In genomic region chr4:99679204-99679603, GRCh38 we compare ENCODE assay signal across 11 cellular contexts. TPM values are rescaled to one million over a fixed set of nuclear protein-coding genes. Genes with fewer than 3 reads are reported as not detected.
DNase-seq lines count a peak whose midpoint lies in the region; ATAC-seq and TF ChIP-seq lines count a peak whose summit lies in the region.
"Had no signal": no experiment of that assay in that cellular context is flagged by ENCODE, and none has a peak within 500 bp of the region (broad histone marks: within the 10 kb centered on the region; RNA-seq: fewer than 3 reads in every experiment).

No MANE protein-coding gene starts in this region.

- no peak for TF ChIP-seq POLR2A in ovary (IDR thresholded peaks at IDR 0.05)

- no peaks in the 10 kb centered on the region for H4K20me1 ChIP-seq in GM23338 (replicated peaks; ENCODE audit: insufficient read depth)
- no peaks in the 10 kb centered on the region for H4K20me1 ChIP-seq in PC-9 (ENCODE audit: insufficient read depth)

- H3K27me3 Mint-ChIP-seq in GM23338 (ENCODE audit: insufficient read depth, low read depth, poor library complexity) (no peaks in the 10 kb centered on the region), T-cell (peaks cover 11 to 18% of the 10 kb centered on the region in 2 donors)

- peak; percentile 15 for DNase-seq in GM23338 (ENCODE audit: low spot score)
- peak; percentile 21 for DNase-seq in NCI-H345 treated with DMSO at 0.1 percent for 48 hours (lab: John Stamatoyannopoulos, UW; ENCODE audit: unreplicated experiment)
- DNase-seq in fibroblast of gingiva (ENCODE audit: low read depth), result peak; percentile 43
- peak; percentile 45 to 73 (median 67) for DNase-seq in ovary
- DNase-seq in PC-9, result no peak
- no peak for DNase-seq in T-cell
- DNase-seq in NCI-H1694 (lab: John Stamatoyannopoulos, UW), result no peak
- DNase-seq: HFFc6 had no signal

- peak overlapping the region; percentile 68; the same call in 1 of the 2 replicates for H3K27ac Mint-ChIP-seq in GM23338
- no peak overlapping the region for H3K27ac Mint-ChIP-seq in T-cell
- H3K27ac Mint-ChIP-seq: HFFc6 had no signal

- H3K4me1 ChIP-seq in GM23338 (ENCODE audit: insufficient read depth) (peaks cover 7% of the 10 kb centered on the region; the same call in 1 of the 2 replicates), ovary (ENCODE audit: insufficient read depth) (peaks cover 5% of the 10 kb centered on the region), PC-9 (replicated peaks; ENCODE audit: insufficient read depth) (no peaks in the 10 kb centered on the region)

- BruUV-seq in PC-9 (replicated peaks; lab: Mats Ljungman, UMichigan), result no TSS peak

- TF ChIP-seq CTCF in GM23338 (conservative IDR thresholded peaks at IDR 0.05; ENCODE audit: low read depth in 2 of 2) (no peak), ovary (IDR thresholded peaks at IDR 0.05) (peak in 2 of 3 donors; percentile 14 to 42), PC-9 (conservative IDR thresholded peaks at IDR 0.05) (no peak)

- POLR2A ChIA-PET in PC-9 (lab: Charles Lee; ENCODE audit: unreplicated experiment) (no interaction called here), T-cell (lab: Charles Lee) (no interaction called here)

- no peaks in the 10 kb centered on the region for H3K79me2 ChIP-seq in GM23338 (replicated peaks; ENCODE audit: insufficient read depth)
- H3K79me2 ChIP-seq in PC-9 (ENCODE audit: low read depth), result no peaks in the 10 kb centered on the region

- H3F3A ChIP-seq in GM23338 (replicated peaks; ENCODE audit: low read depth) (no peaks in the 10 kb centered on the region), PC-9 (ENCODE audit: insufficient read depth, low read depth) (no peaks in the 10 kb centered on the region)

- H3K4me1 Mint-ChIP-seq in GM23338, result peaks cover 5% of the 10 kb centered on the region; the same call in 2 of the 3 replicates
- no peaks in the 10 kb centered on the region for H3K4me1 Mint-ChIP-seq in T-cell

- H2AFZ ChIP-seq in GM23338 (peak overlapping the region; percentile 52; the same call in 1 of the 2 replicates), PC-9 (no peak overlapping the region)

- H3K4me2 ChIP-seq in GM23338, result no peak overlapping the region
- H3K4me2 ChIP-seq in PC-9, result no peak overlapping the region

- 3 to 10% (median 4%) methylated on average over 4 of the region's 4 CpGs for WGBS in ovary, 3 donors

- H3K9me3 ChIP-seq in ovary (no peaks in the 10 kb centered on the region), PC-9 (ENCODE audit: insufficient read depth, low read depth) (no peaks in the 10 kb centered on the region)

- no peaks in the 10 kb centered on the region for H3K36me3 Mint-ChIP-seq in GM23338 (ENCODE audit: low read depth)
- no peaks in the 10 kb centered on the region for H3K36me3 Mint-ChIP-seq in T-cell

- ATAC-seq in GM23338, result peak; percentile 48
- ATAC-seq in T-cell (replicated peaks in 1 of 4), result no peak
- no peak for ATAC-seq in GM18502 (IDR thresholded peaks at IDR 0.05; ENCODE audit: poor library complexity, unreplicated experiment)

- CTCF ChIA-PET in PC-9 (lab: Charles Lee) (interaction anchor here (0.5 kb wide), 1 partner anchor 132 kb away, joined by 9 read pairs; no protein-coding TSS in a partner anchor), T-cell (lab: Charles Lee) (no interaction called here)

- no peak overlapping the region for H3K4me3 Mint-ChIP-seq in GM23338
- no peak overlapping the region for H3K4me3 Mint-ChIP-seq in T-cell
- H3K4me3 Mint-ChIP-seq: HFFc6 had no signal

- no peak overlapping the region for H3K27ac ChIP-seq in GM23338 (ENCODE audit: low read depth)
- H3K27ac ChIP-seq in ovary, result peak overlapping the region in 1 of 2 donors; percentile 67
- H3K27ac ChIP-seq in PC-9, result no peak overlapping the region
- H3K27ac ChIP-seq: skin epidermis had no signal

- H3K4me3 ChIP-seq in GM23338, result no peak overlapping the region
- H3K4me3 ChIP-seq in ovary, result no peak overlapping the region
- no peak overlapping the region for H3K4me3 ChIP-seq in PC-9
- H3K4me3 ChIP-seq: skin epidermis had no signal

- H3K36me3 ChIP-seq in GM23338 (ENCODE audit: insufficient read depth) (no peaks in the 10 kb centered on the region), ovary (no peaks in the 10 kb centered on the region), PC-9 (ENCODE audit: low read depth) (no peaks in the 10 kb centered on the region)

- H3K9me2 ChIP-seq in GM23338 (ENCODE audit: insufficient read depth), result 0 out of 2 replicates have a peak, but pooled peaks cover 4% of the 10 kb centered on the region
- no peaks in the 10 kb centered on the region for H3K9me2 ChIP-seq in PC-9 (ENCODE audit: insufficient read depth)

- no peaks in the 10 kb centered on the region for H3K27me3 ChIP-seq in GM23338 (ENCODE audit: insufficient read depth)
- H3K27me3 ChIP-seq in ovary, result no peaks in the 10 kb centered on the region
- no peaks in the 10 kb centered on the region for H3K27me3 ChIP-seq in PC-9 (ENCODE audit: insufficient read depth, low read depth)

- intact Hi-C loops in ovary (cut with DNase I), result no loop called here
- intact Hi-C loops in PC-9 (cut with micrococcal nuclease; ENCODE audit: unreplicated experiment), result no loop called here

- H3K9me3 Mint-ChIP-seq in GM23338, result peaks cover 3% of the 10 kb centered on the region; the same call in 2 of the 3 replicates
- H3K9me3 Mint-ChIP-seq in T-cell, result peaks cover 0 to 7% (median 0%) of the 10 kb centered on the region in 3 donors

- TF ChIP-seq EP300 in ovary (IDR thresholded peaks at IDR 0.05), result no peak

TF ChIP-seq in GM23338, 12 proteins besides CTCF, POLR2A, EP300 and RAD21:
- TF ChIP-seq EZH2phosphoT487 (IDR thresholded peaks at IDR 0.05; ENCODE audit: unreplicated experiment) (no peak), ZNF331 (CRISPR knock-in tag; IDR thresholded peaks at IDR 0.05; ENCODE audit: low read depth) (no peak), STAT1 (IDR thresholded peaks at IDR 0.05; ENCODE audit: unreplicated experiment) (no peak), JUNB (IDR thresholded peaks at IDR 0.05; ENCODE audit: unreplicated experiment) (no peak), POLR2AphosphoS5 (IDR thresholded peaks at IDR 0.05; ENCODE audit: low read depth) (no peak), REST (IDR thresholded peaks at IDR 0.05; ENCODE audit: unreplicated experiment) (no peak)

RNA-seq across cellular contexts. Expression of gene C4orf54, which starts 21.6 kb away (rescaled TPM):
- total RNA-seq in GM23338 (2014; rRNA removed; shearing (Covaris generic)), result not detected in 2 replicates
- polyA plus RNA-seq in GM23338 (2016; fragmentation: Nextera tagmentation; extraction: Ambion mirVana) (0.03 TPM in 1 of 2 replicates, not detected in the other), ovary (under 1 TPM in 1 of 2 donors, not detected in 1; 0.06 TPM)
- total RNA-seq in ovary (under 1 TPM in 6 of 7 donors, not detected in 1; 0.05 to 0.15 (median 0.12) TPM), PC-9 (2021) (0.22 and 0.23 TPM in 2 replicates), T-cell (not detected)
- total RNA-seq: mononuclear cell had no signal

Comparison
In these comparisons a context has a peak if more than half of its experiments do, and no peak if none do; other contexts are left out.
1. DNase-seq: peak in GM23338 (single experiment), NCI-H345 treated with DMSO at 0.1 percent for 48 hours (single experiment), fibroblast of gingiva (single experiment) and ovary (5 of 5); none in PC-9 (0 of 2), T-cell (0 of 34) and NCI-H1694 (single experiment).
2. CTCF ChIP-seq: peak in ovary (2 of 3); none in GM23338 (0 of 2) and PC-9 (single experiment).